Comparison of ENCODE assay signal across 20 cellular contexts in the genomic region with DNA sequence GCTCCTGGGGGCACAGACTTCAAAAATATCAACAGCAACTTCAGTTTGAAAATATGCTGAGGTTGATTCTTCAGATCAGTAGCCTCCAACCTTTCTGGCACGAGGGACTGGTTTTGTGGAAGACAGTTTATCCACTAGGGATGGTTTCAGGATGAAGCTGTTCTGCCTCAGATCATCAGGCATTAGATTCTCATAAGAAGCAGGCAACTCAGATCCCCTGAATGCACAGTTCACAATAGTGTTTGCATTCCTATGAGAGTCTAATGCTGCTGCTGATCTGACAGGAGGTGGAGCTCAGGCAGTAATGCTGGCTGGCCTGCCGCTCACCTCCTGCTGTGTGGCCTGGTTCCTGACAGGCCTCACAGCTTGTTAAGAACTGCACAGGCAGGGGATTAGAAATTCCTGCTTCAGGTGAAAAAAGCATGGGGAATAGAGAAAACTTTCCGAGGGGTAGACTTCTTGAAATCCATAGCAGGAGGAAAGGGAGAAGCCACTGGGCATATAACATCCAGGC. TPM values are rescaled to one million over a fixed set of nuclear protein-coding genes. Genes with fewer than 3 reads are reported as not detected.
DNase-seq lines count a peak whose midpoint lies in the region; ATAC-seq and TF ChIP-seq lines count a peak whose summit lies in the region.
"Had no signal": no experiment of that assay in that cellular context is flagged by ENCODE, and none has a peak within 500 bp of the region (broad histone marks: within the 10 kb centered on the region; RNA-seq: fewer than 3 reads in every experiment).

No MANE protein-coding gene starts in this region.

- no peak for TF ChIP-seq POLR2A in suprapubic skin (IDR thresholded peaks at IDR 0.05)

- TF ChIP-seq CTCF in HEK293 (tag by site-specific recombination; IDR thresholded peaks at IDR 0.05) (no peak), suprapubic skin (IDR thresholded peaks at IDR 0.05) (no peak)

- no peaks in the 10 kb centered on the region for H3K27me3 ChIP-seq in suprapubic skin
- H3K27me3 ChIP-seq: BE2C had no signal

- 92% methylated on average over 3 of the region's 3 CpGs for WGBS in suprapubic skin

- POLR2A ChIA-PET in HEK293 (lab: Yijun Ruan, JAX) = no interaction called here

- H3K4me3 ChIP-seq in HEK293 (ENCODE audit: low read depth, low read length) = no peak overlapping the region
- no peak overlapping the region for H3K4me3 ChIP-seq in suprapubic skin

- no peaks in the 10 kb centered on the region for H3K9me3 Mint-ChIP-seq in stimulated activated effector memory CD8-positive, alpha-beta T cell treated with anti-CD3 and anti-CD28 coated beads, Interleukin-12 subunit alpha, Interleukin-12 subunit beta, amount 100 ng/mL, for 72 hours

- H3K36me3 Mint-ChIP-seq in stimulated activated effector memory CD8-positive, alpha-beta T cell treated with anti-CD3 and anti-CD28 coated beads, Interleukin-12 subunit alpha, Interleukin-12 subunit beta, amount 100 ng/mL, for 72 hours = no peaks in the 10 kb centered on the region
- H3K36me3 Mint-ChIP-seq: CD4-positive, CD25-positive, alpha-beta regulatory T cell; CD8-positive, alpha-beta memory T cell; IgD-negative memory B cell had no signal

- no peak overlapping the region for H3K27ac Mint-ChIP-seq in stimulated activated effector memory CD8-positive, alpha-beta T cell treated with anti-CD3 and anti-CD28 coated beads, Interleukin-12 subunit alpha, Interleukin-12 subunit beta, amount 100 ng/mL, for 72 hours
- H3K27ac Mint-ChIP-seq: CD4-positive, CD25-positive, alpha-beta regulatory T cell; CD8-positive, alpha-beta memory T cell; IgD-negative memory B cell had no signal

- CTCF ChIA-PET in HEK293 (lab: Yijun Ruan, JAX) = interaction anchor here (1.0 to 3.0 kb wide), 3 partner anchors 14 to 119 kb away, joined by 3 to 12 read pairs (median 5); no protein-coding TSS in a partner anchor

- no peaks in the 10 kb centered on the region for H3K4me1 Mint-ChIP-seq in stimulated activated effector memory CD8-positive, alpha-beta T cell treated with anti-CD3 and anti-CD28 coated beads, Interleukin-12 subunit alpha, Interleukin-12 subunit beta, amount 100 ng/mL, for 72 hours
- H3K4me1 Mint-ChIP-seq: CD4-positive, CD25-positive, alpha-beta regulatory T cell; CD8-positive, alpha-beta memory T cell; IgD-negative memory B cell had no signal

- TF ChIP-seq EP300 in suprapubic skin (IDR thresholded peaks at IDR 0.05) = no peak

- H3K27ac ChIP-seq in HEK293 (ENCODE audit: extremely low read depth, low read depth, low read length) (no peak overlapping the region), suprapubic skin (no peak overlapping the region)

- DNase-seq in cerebellar cortex (ENCODE audit: low spot score) (peak; percentile 50), islet precursor cell (peak; percentile 66), suprapubic skin (ENCODE audit: low spot score in 2 of 2) (no peak)
- no peak for DNase-seq in stimulated activated effector memory CD8-positive, alpha-beta T cell treated with anti-CD3 and anti-CD28 coated beads, Interleukin-12 subunit alpha, Interleukin-12 subunit beta, amount 100 ng/mL, for 72 hours (ENCODE audit: low spot score in 2 of 2)
- no peak for DNase-seq in stimulated activated naive CD4-positive, alpha-beta T cell (lab: John Stamatoyannopoulos, UW)
- DNase-seq: ACHN; BE2C; CD4-positive, CD25-positive, alpha-beta regulatory T cell; CD8-positive, alpha-beta memory T cell; COR-L47; DMS 273 treated with DMSO at 0.1 percent for 48 hours; DMS53; GF-D8; GOT3; H7 had no signal

- no peaks in the 10 kb centered on the region for H3K36me3 ChIP-seq in HEK293 (ENCODE audit: control insufficient read depth in 2 of 2, insufficient read depth in 1 of 2, low read length in 2 of 2)
- H3K36me3 ChIP-seq in suprapubic skin = no peaks in the 10 kb centered on the region
- H3K36me3 ChIP-seq: BE2C had no signal

- no peak overlapping the region for H3K4me3 Mint-ChIP-seq in stimulated activated effector memory CD8-positive, alpha-beta T cell treated with anti-CD3 and anti-CD28 coated beads, Interleukin-12 subunit alpha, Interleukin-12 subunit beta, amount 100 ng/mL, for 72 hours
- H3K4me3 Mint-ChIP-seq: CD4-positive, CD25-positive, alpha-beta regulatory T cell; CD8-positive, alpha-beta memory T cell; IgD-negative memory B cell had no signal

- H3K9me3 ChIP-seq in HEK293 (ENCODE audit: control insufficient read depth, insufficient read depth, low read depth, low read length) = no peaks in the 10 kb centered on the region
- no peaks in the 10 kb centered on the region for H3K9me3 ChIP-seq in suprapubic skin
- H3K9me3 ChIP-seq: BE2C had no signal

- peak; percentile 19 for ATAC-seq in stimulated activated effector memory CD8-positive, alpha-beta T cell treated with anti-CD3 and anti-CD28 coated beads, Interleukin-12 subunit alpha, Interleukin-12 subunit beta, amount 100 ng/mL, for 72 hours
- no peak for ATAC-seq in GM18907 (IDR thresholded peaks at IDR 0.05; ENCODE audit: unreplicated experiment)
- ATAC-seq: HCT116, HepG2 had no signal

- H3K4me1 ChIP-seq in HEK293 (ENCODE audit: control insufficient read depth, insufficient read depth, low read length) (peaks cover 4% of the 10 kb centered on the region; the same call in 1 of the 2 replicates), suprapubic skin (peaks cover 3% of the 10 kb centered on the region)

TF ChIP-seq in HEK293, 187 proteins besides CTCF, POLR2A, EP300 and RAD21:
- no peak for TF ChIP-seq ZNF433 (tag by site-specific recombination; IDR thresholded peaks at IDR 0.05; ENCODE audit: low read depth)
- TF ChIP-seq TRIM28 (IDR thresholded peaks at IDR 0.05; ENCODE audit: borderline replicate concordance, low read length) = peak; percentile 58; the same call in 1 of the 2 replicates
TF ChIP-seq in HEK293: peak in this region for 1.

RNA-seq across cellular contexts. Expression of gene EPYC, which starts 12.8 kb away (rescaled TPM):
- total RNA-seq in suprapubic skin = not detected
- total RNA-seq: CD4-positive, CD25-positive, alpha-beta regulatory T cell; CD8-positive, alpha-beta memory T cell; H7; HepG2 had no signal

RNA-seq across cellular contexts. Expression of gene CCER1, which starts 37.0 kb away (rescaled TPM):
- not detected for total RNA-seq in suprapubic skin
- total RNA-seq: CD4-positive, CD25-positive, alpha-beta regulatory T cell; CD8-positive, alpha-beta memory T cell; H7; HepG2 had no signal

Comparison
In these comparisons a context has a peak if more than half of its experiments do, and no peak if none do; other contexts are left out.
1. DNase-seq: peak in cerebellar cortex (single experiment) and islet precursor cell (single experiment); none in stimulated activated effector memory CD8-positive, alpha-beta T cell treated with anti-CD3 and anti-CD28 coated beads, Interleukin-12 subunit alpha, Interleukin-12 subunit beta, amount 100 ng/mL, for 72 hours (0 of 2), stimulated activated naive CD4-positive, alpha-beta T cell (0 of 6) and suprapubic skin (0 of 2).